Comparison of ENCODE assay signal across 1 cellular context in genomic region chr22:48320671-48321515, GRCh38.
TF ChIP-seq lines count a peak whose summit lies in the region.

No MANE protein-coding gene starts in this region.

TF ChIP-seq in HepG2, 621 proteins besides CTCF, POLR2A, EP300 and RAD21 (continued from another document):
- no peak for TF ChIP-seq ATF7 (IDR thresholded peaks at IDR 0.05)
- TF ChIP-seq ATF7 (CRISPR knock-in tag; IDR thresholded peaks at IDR 0.05): no peak
- no peak for TF ChIP-seq ISX (CRISPR knock-in tag; conservative IDR thresholded peaks at IDR 0.05)
- no peak for TF ChIP-seq ZNF431 (CRISPR knock-in tag; IDR thresholded peaks at IDR 0.05; ENCODE audit: borderline replicate concordance, low read depth)
